7 cellular contexts compared by ENCODE assay signal in genomic region chr5:109327572-109327971, GRCh38.
"Had no signal": no experiment of that assay in that cellular context is flagged by ENCODE, and none has a peak within 500 bp of the region (broad histone marks: within the 10 kb centered on the region; RNA-seq: fewer than 3 reads in every experiment).

No MANE protein-coding gene starts in this region.

- H3K36me3 ChIP-seq: brain microvascular endothelial cell, prostate gland had no signal

- DNase-seq: activated T-cell treated with anti-CD3 and anti-CD28 coated beads, Interleukin-2, amount 50 U/mL, for 1 hour; amygdala; brain microvascular endothelial cell; cerebellar nuclear complex; dermis blood vessel endothelial cell; stimulated activated CD4-positive, alpha-beta T cell treated with anti-CD3 and anti-CD28 coated beads, Interleukin-4, amount 100 ng/mL, for 4 hours had no signal

- H3K9me3 ChIP-seq: prostate gland had no signal

- H3K27ac ChIP-seq: brain microvascular endothelial cell had no signal

- H3K4me3 ChIP-seq: prostate gland had no signal

- H3K4me1 ChIP-seq: prostate gland had no signal

- H3K27me3 ChIP-seq: brain microvascular endothelial cell had no signal
